In the genomic region with DNA sequence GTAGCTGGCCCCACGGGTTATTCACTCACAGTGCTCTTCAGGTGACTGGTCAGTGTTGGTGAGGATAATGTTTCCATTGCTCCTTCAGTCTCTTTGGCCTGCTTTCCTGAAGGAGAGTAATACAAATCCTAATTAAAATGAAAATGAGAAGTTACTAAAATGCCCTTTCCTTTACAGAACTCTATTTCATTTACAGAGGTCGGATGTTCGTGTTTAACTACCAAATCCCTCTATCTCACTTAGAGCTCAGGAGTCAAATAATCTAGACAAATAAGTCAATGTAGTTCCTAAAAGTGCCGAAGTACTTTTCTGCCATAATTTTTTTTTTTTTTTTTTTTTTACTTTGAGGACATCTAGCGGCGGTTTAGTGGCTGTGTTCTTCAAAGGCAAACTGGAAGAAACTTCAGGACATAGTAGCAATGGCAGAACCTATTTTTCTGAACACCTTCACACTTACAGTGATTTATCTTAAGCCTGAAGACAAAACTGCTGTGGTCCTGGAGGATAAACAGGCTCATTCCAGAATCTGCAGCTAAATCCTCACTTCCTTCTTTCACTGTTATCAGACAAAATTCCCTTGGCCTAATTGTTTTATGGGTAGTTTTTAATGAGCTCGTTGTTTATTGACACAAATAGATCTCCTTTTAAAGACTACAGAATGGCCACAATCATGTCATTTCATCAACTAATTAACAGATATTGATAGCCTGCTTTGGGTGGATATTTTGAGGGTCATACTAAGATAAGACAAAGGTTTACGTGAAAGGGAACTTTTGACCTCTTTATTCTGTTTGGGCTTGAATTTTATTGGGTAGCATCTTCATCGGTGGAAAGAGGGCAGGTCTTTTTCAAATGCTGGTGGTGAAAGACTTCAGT, we compare ENCODE assay signal across 8 cellular contexts.
DNase-seq lines count a peak whose midpoint lies in the region; ATAC-seq, FAIRE-seq and TF ChIP-seq lines count a peak whose summit lies in the region.

No MANE protein-coding gene starts in this region.

- no peak overlapping the region for H3K27ac Mint-ChIP-seq in activated T-cell treated with anti-CD3 and anti-CD28 coated beads, Interleukin-2, amount 50 U/mL, for 24 hours

- CTCF ChIA-PET in AG04450 (lab: Charles Lee) = interaction anchor here (0.6 to 13.2 kb wide), 63 partner anchors 11 to 1242 kb away, joined by 3 to 235 read pairs (median 4); a partner anchor contains a TSS

- no peaks in the 10 kb centered on the region for H3K9me3 Mint-ChIP-seq in activated T-cell treated with anti-CD3 and anti-CD28 coated beads, Interleukin-2, amount 50 U/mL, for 24 hours

- H3K36me3 Mint-ChIP-seq in activated T-cell treated with anti-CD3 and anti-CD28 coated beads, Interleukin-2, amount 50 U/mL, for 24 hours (ENCODE audit: low read depth) = no peaks in the 10 kb centered on the region

- peak; percentile 28 for ATAC-seq in GM18502 (IDR thresholded peaks at IDR 0.05; ENCODE audit: poor library complexity, unreplicated experiment)
- no peak for ATAC-seq in GM18517 (IDR thresholded peaks at IDR 0.05; ENCODE audit: unreplicated experiment)

- H3K27me3 ChIP-seq in AG04450 (ENCODE audit: control insufficient read depth, insufficient read depth, low read length) (no peaks in the 10 kb centered on the region), small intestine (ENCODE audit: control insufficient read depth in 2 of 2, insufficient read depth in 2 of 2, low read length in 2 of 2) (no peaks in the 10 kb centered on the region)

- no peak overlapping the region for H3K4me3 Mint-ChIP-seq in activated T-cell treated with anti-CD3 and anti-CD28 coated beads, Interleukin-2, amount 50 U/mL, for 24 hours

- no peaks in the 10 kb centered on the region for H3K36me3 ChIP-seq in small intestine (ENCODE audit: control insufficient read depth in 2 of 2, insufficient read depth in 2 of 2, low read length in 2 of 2)

- H3K27ac ChIP-seq in AG04450 (ENCODE audit: low read depth, low read length) (no peak overlapping the region), small intestine (ENCODE audit: low read depth in 1 of 2, low read length in 1 of 2) (no peak overlapping the region)

- POLR2A ChIA-PET in AG04450 (lab: Yijun Ruan, JAX) = interaction anchor here (0.7 to 2.2 kb wide), 5 partner anchors 136 to 437 kb away, joined by 3 to 13 read pairs (median 8); a partner anchor contains a TSS

- no peaks in the 10 kb centered on the region for H3K4me1 ChIP-seq in small intestine (ENCODE audit: control insufficient read depth in 2 of 2, insufficient read depth in 1 of 2, low read depth in 1 of 2, low read length in 1 of 2)

- peaks cover 17% of the 10 kb centered on the region for H3K27me3 Mint-ChIP-seq in activated T-cell treated with anti-CD3 and anti-CD28 coated beads, Interleukin-2, amount 50 U/mL, for 24 hours

- no peak for DNase-seq in AG04450 (ENCODE audit: low read depth, low spot score)
- DNase-seq in RPMI8226 = peak; percentile 33
- DNase-seq in fibroblast of peridontal ligament (ENCODE audit: extremely low read depth) = peak; percentile 81
- DNase-seq in small intestine = peak; percentile 50
- DNase-seq in activated T-cell treated with anti-CD3 and anti-CD28 coated beads, Interleukin-2, amount 50 U/mL, for 24 hours = no peak
- no peak for DNase-seq in NCI-H128 (lab: John Stamatoyannopoulos, UW; ENCODE audit: unreplicated experiment)

- TF ChIP-seq CTCF in AG04450 (IDR thresholded peaks at IDR 0.05; ENCODE audit: low read depth, low read length) = peak; percentile 66

- H3K4me1 Mint-ChIP-seq in activated T-cell treated with anti-CD3 and anti-CD28 coated beads, Interleukin-2, amount 50 U/mL, for 24 hours (ENCODE audit: low read depth) = peaks cover 47% of the 10 kb centered on the region

- H3K4me3 ChIP-seq in AG04450 (ENCODE audit: low read depth, low read length) (no peak overlapping the region), small intestine (ENCODE audit: low read depth in 1 of 2, low read length in 2 of 2) (no peak overlapping the region)

- 8 to 16% (median 11%) methylated on average over 9 of the region's 9 CpGs for WGBS in small intestine, 3 donors

- H3K9me3 ChIP-seq in AG04450 (ENCODE audit: control insufficient read depth, insufficient read depth, low read length) = no peaks in the 10 kb centered on the region
- no peaks in the 10 kb centered on the region for H3K9me3 ChIP-seq in small intestine (ENCODE audit: control insufficient read depth, low read depth)

- FAIRE-seq in small intestine (lab: Jason Lieb, UNC) = peak; percentile 39

Comparison
In these comparisons a context has a peak if more than half of its experiments do, and no peak if none do; other contexts are left out.
1. DNase-seq: peak in RPMI8226 (single experiment), fibroblast of peridontal ligament (single experiment) and small intestine (single experiment); none in AG04450 (single experiment), activated T-cell treated with anti-CD3 and anti-CD28 coated beads, Interleukin-2, amount 50 U/mL, for 24 hours (single experiment) and NCI-H128 (single experiment).